In genomic region chr4:38782452-38783108, GRCh38 we compare ENCODE assay signal across 9 cellular contexts. TPM values are rescaled to one million over a fixed set of nuclear protein-coding genes. Genes with fewer than 3 reads are reported as not detected.
DNase-seq lines count a peak whose midpoint lies in the region; ATAC-seq, FAIRE-seq and TF ChIP-seq lines count a peak whose summit lies in the region.
"Had no signal": no experiment of that assay in that cellular context is flagged by ENCODE, and none has a peak within 500 bp of the region (broad histone marks: within the 10 kb centered on the region; RNA-seq: fewer than 3 reads in every experiment).

Gene TLR10 (minus strand): TSS chr4:38782990. CDS start chr4:38775590, 7,400 bp downstream.

- intact Hi-C loops in mucosa of descending colon (cut with DNase I, micrococcal nuclease), result no loop called here

- no peak within 1 kb of the TSS for H3K4me3 ChIP-seq in AG04449 (ENCODE audit: low read depth, low read length)
- no peak within 1 kb of the TSS for H3K4me3 ChIP-seq in mucosa of descending colon
- H3K4me3 ChIP-seq: SK-N-MC had no signal

- no peaks in the 10 kb centered on the region for H3K36me3 ChIP-seq in mucosa of descending colon (ENCODE audit: low read depth)

- H3K4me1 ChIP-seq in mucosa of descending colon (ENCODE audit: low read depth), result no peaks in the 10 kb centered on the region

- no peak for DNase-seq in AG04449 (ENCODE audit: low read depth, low spot score)
- DNase-seq in MV-4-11 (lab: John Stamatoyannopoulos, UW), result peak; percentile 58
- peak; percentile 48 for DNase-seq in SW480 (ENCODE audit: low spot score)
- peak in 1 of 3 donors; percentile 69 for DNase-seq in mucosa of descending colon
- DNase-seq in GM19238 (ENCODE audit: insufficient read length, low spot score), result no peak

- TF ChIP-seq CTCF in AG04449 (IDR thresholded peaks at IDR 0.05; ENCODE audit: insufficient read depth, low read length, missing control alignments) (peak; percentile 47), GM12874 (IDR thresholded peaks at IDR 0.05; ENCODE audit: insufficient read depth, low read depth, low read length) (peak; percentile 51; the same call in 1 of the 2 replicates), mucosa of descending colon (IDR thresholded peaks at IDR 0.05) (peak; percentile 52)

- peak; percentile 61 for FAIRE-seq in endometrium (lab: Jason Lieb, UNC)

- CTCF ChIA-PET in AG04449 (lab: Yijun Ruan, JAX), result interaction anchor here (0.6 to 8.5 kb wide), 35 partner anchors 14 to 1180 kb away, joined by 3 to 191 read pairs (median 4); partner anchors contain the start of genes TLR1 and TLR6

- peak; percentile 53 for ATAC-seq in HG02571 (IDR thresholded peaks at IDR 0.05; ENCODE audit: unreplicated experiment)
- ATAC-seq in mucosa of descending colon, result peak; percentile 88

- POLR2A ChIA-PET in AG04449 (lab: Yijun Ruan, JAX), result interaction anchor here (0.5 kb wide), 1 partner anchor 166 kb away, joined by 3 read pairs; no protein-coding TSS in a partner anchor

- H3K9me3 ChIP-seq in mucosa of descending colon, result no peaks in the 10 kb centered on the region

RNA-seq across cellular contexts. Expression of gene TLR10, which starts in this region (rescaled TPM):
- total RNA-seq in mucosa of descending colon, result under 1 TPM; 0.17 to 0.46 (median 0.25) TPM

Comparison
In these comparisons a context has a peak if more than half of its experiments do, and no peak if none do; other contexts are left out.
1. Peak in ATAC-seq in mucosa of descending colon; RNA of the gene not detected or under 1 TPM.
2. DNase-seq: peak in MV-4-11 (single experiment) and SW480 (single experiment); none in AG04449 (single experiment) and GM19238 (single experiment).
3. Peak in every context shown above with its lines, with median percentiles within 50 percentile points of each other: CTCF ChIP-seq.